In genomic region chr22:20436309-20437252, GRCh38 we compare ENCODE assay signal across 8 cellular contexts. TPM values are rescaled to one million over a fixed set of nuclear protein-coding genes. Genes with fewer than 3 reads are reported as not detected.
DNase-seq lines count a peak whose midpoint lies in the region; ATAC-seq and TF ChIP-seq lines count a peak whose summit lies in the region.

No MANE protein-coding gene starts in this region.

- ATAC-seq in HG03571 (IDR thresholded peaks at IDR 0.05; ENCODE audit: unreplicated experiment): no peak

- H3K79me2 ChIP-seq in neural progenitor cell (ENCODE audit: low read depth) (no peaks in the 10 kb centered on the region), Karpas-422 (ENCODE audit: low read length) (no peaks in the 10 kb centered on the region)

- H3F3A ChIP-seq in neural progenitor cell (ENCODE audit: low read depth): peaks cover 20% of the 10 kb centered on the region

- H3K27me3 Mint-ChIP-seq in neural progenitor cell (ENCODE audit: insufficient read depth, low read depth): peaks cover 29% of the 10 kb centered on the region

- TF ChIP-seq CTCF in esophagus squamous epithelium (IDR thresholded peaks at IDR 0.05): no peak
- no peak for TF ChIP-seq CTCF in neural progenitor cell (IDR thresholded peaks at IDR 0.05)

- H3K9me3 ChIP-seq in esophagus squamous epithelium: no peaks in the 10 kb centered on the region
- no peaks in the 10 kb centered on the region for H3K9me3 ChIP-seq in neural progenitor cell (ENCODE audit: low read depth)
- H3K9me3 ChIP-seq in Karpas-422 (ENCODE audit: low read length): no peaks in the 10 kb centered on the region

- peak overlapping the region; percentile 90 for H3K4me3 Mint-ChIP-seq in neural progenitor cell

- peaks cover 25% of the 10 kb centered on the region for H3K4me1 Mint-ChIP-seq in neural progenitor cell

- H4K20me1 ChIP-seq in neural progenitor cell (ENCODE audit: low read depth) (peaks cover 80% of the 10 kb centered on the region), Karpas-422 (ENCODE audit: insufficient read depth, low read depth, low read length) (no peaks in the 10 kb centered on the region)

- peak overlapping the region; percentile 89 for H3K4me2 ChIP-seq in neural progenitor cell
- H3K4me2 ChIP-seq in Karpas-422 (ENCODE audit: low read depth, low read length, poor library complexity, severe bottlenecking): no peak overlapping the region

- H3K36me3 ChIP-seq in esophagus squamous epithelium (peaks cover 0 to under 1% (median 0%) of the 10 kb centered on the region in 3 donors), neural progenitor cell (no peaks in the 10 kb centered on the region), Karpas-422 (ENCODE audit: insufficient read depth, low read length) (no peaks in the 10 kb centered on the region)

- no peaks in the 10 kb centered on the region for H3K9me2 ChIP-seq in Karpas-422 (replicated peaks; ENCODE audit: insufficient read depth, low read length)

- peak; percentile 19 for DNase-seq in DMS53 (lab: John Stamatoyannopoulos, UW)
- DNase-seq in DMS53 treated with DMSO at 0.1 percent for 48 hours (lab: John Stamatoyannopoulos, UW; ENCODE audit: unreplicated experiment): no peak
- peak; percentile 60 for DNase-seq in SK-N-DZ (ENCODE audit: low spot score)
- DNase-seq in esophagus squamous epithelium (lab: John Stamatoyannopoulos, UW): no peak
- peak; percentile 85 for DNase-seq in neural progenitor cell (ENCODE audit: low spot score)
- no peak for DNase-seq in Karpas-422
- DNase-seq in NCI-H146 (lab: John Stamatoyannopoulos, UW): no peak

- H3K36me3 Mint-ChIP-seq in neural progenitor cell: peaks cover 6% of the 10 kb centered on the region

- no peaks in the 10 kb centered on the region for H3K9me3 Mint-ChIP-seq in neural progenitor cell

- H3K27me3 ChIP-seq in esophagus squamous epithelium (peaks cover 3 to 79% (median 5%) of the 10 kb centered on the region in 4 donors), neural progenitor cell (peaks cover 89% of the 10 kb centered on the region), Karpas-422 (ENCODE audit: low read length) (no peaks in the 10 kb centered on the region)

- no peak overlapping the region for H2AFZ ChIP-seq in neural progenitor cell (replicated peaks)
- no peak overlapping the region for H2AFZ ChIP-seq in Karpas-422 (ENCODE audit: low read length)

- H3K27ac ChIP-seq in esophagus squamous epithelium (peak overlapping the region; percentile 76 to 93 (median 84)), neural progenitor cell (no peak overlapping the region), Karpas-422 (ENCODE audit: low read length) (no peak overlapping the region)

- intact Hi-C loops in esophagus squamous epithelium (cut with DNase I): no loop called here

- WGBS in esophagus squamous epithelium, 2 donors: 1 to 4% methylated on average over 13 to 48 of the region's 89 CpGs

- H3K9ac ChIP-seq in neural progenitor cell (no peak overlapping the region), Karpas-422 (ENCODE audit: low read length) (no peak overlapping the region)

- H3K4me3 ChIP-seq in esophagus squamous epithelium (peak overlapping the region; percentile 36 to 70 (median 59)), neural progenitor cell (peak overlapping the region; percentile 54), Karpas-422 (ENCODE audit: low read length) (no peak overlapping the region)

- H3K4me1 ChIP-seq in esophagus squamous epithelium (peaks cover 15 to 57% (median 24%) of the 10 kb centered on the region in 3 donors), neural progenitor cell (no peaks in the 10 kb centered on the region), Karpas-422 (ENCODE audit: low read length) (no peaks in the 10 kb centered on the region)

- H3K27ac Mint-ChIP-seq in neural progenitor cell: no peak overlapping the region

- TF ChIP-seq POLR2A in esophagus squamous epithelium (IDR thresholded peaks at IDR 0.05): no peak

RNA-seq across cellular contexts. Expression of gene SCARF2, which starts 1.0 kb away (rescaled TPM):
- 30.3 and 31.2 TPM in 2 replicates for polyA plus RNA-seq in SK-N-DZ (2014; cell fraction: cytosol; rRNA removed)
- 42.9 and 46.9 TPM in 2 replicates for polyA plus RNA-seq in SK-N-DZ (2014; cell fraction: nucleus; rRNA removed)
- 1 to 10 TPM; 1.1 to 6.9 (median 2.4) TPM for total RNA-seq in esophagus squamous epithelium
- 0.22 and 3.9 TPM in 2 replicates for total RNA-seq in neural progenitor cell (ENCODE audit: low replicate concordance)
- total RNA-seq in Karpas-422 (2014; rRNA removed; shearing (Covaris generic); ENCODE audit: low replicate concordance): 0.67 and 2.2 TPM in 2 replicates

RNA-seq across cellular contexts. Expression of gene ZNF74, which starts 42.6 kb away (rescaled TPM):
- 37.7 and 53.3 TPM in 2 replicates for polyA plus RNA-seq in SK-N-DZ (2014; cell fraction: cytosol; rRNA removed)
- polyA plus RNA-seq in SK-N-DZ (2014; cell fraction: nucleus; rRNA removed): 30.5 and 43.1 TPM in 2 replicates
- total RNA-seq in esophagus squamous epithelium: 10 to 100 TPM in 1 of 4 donors, 1 to 10 TPM in 3; 7.9 to 10.7 (median 9.2) TPM
- total RNA-seq in neural progenitor cell (ENCODE audit: low replicate concordance): 19.4 and 54.0 TPM in 2 replicates
- total RNA-seq in Karpas-422 (2014; rRNA removed; shearing (Covaris generic); ENCODE audit: low replicate concordance): not detected in 2 replicates

RNA-seq across cellular contexts. Expression of gene KLHL22, which starts 59.0 kb away (rescaled TPM):
- polyA plus RNA-seq in SK-N-DZ (2014; cell fraction: cytosol; rRNA removed): 32.7 and 36.4 TPM in 2 replicates
- polyA plus RNA-seq in SK-N-DZ (2014; cell fraction: nucleus; rRNA removed): 40.3 and 52.4 TPM in 2 replicates
- 10 to 100 TPM in 1 of 4 donors, 1 to 10 TPM in 3; 7.7 to 13.0 (median 8.3) TPM for total RNA-seq in esophagus squamous epithelium
- 14.3 and 31.9 TPM in 2 replicates for total RNA-seq in neural progenitor cell (ENCODE audit: low replicate concordance)
- 9.7 and 23.7 TPM in 2 replicates for total RNA-seq in Karpas-422 (2014; rRNA removed; shearing (Covaris generic); ENCODE audit: low replicate concordance)

Comparison
In these comparisons a context has a peak if more than half of its experiments do, and no peak if none do; other contexts are left out.
1. DNase-seq: peak in DMS53 (single experiment), SK-N-DZ (single experiment) and neural progenitor cell (single experiment); none in DMS53 treated with DMSO at 0.1 percent for 48 hours (single experiment), esophagus squamous epithelium (single experiment), Karpas-422 (single experiment) and NCI-H146 (single experiment).
2. H3K27ac ChIP-seq: peak in esophagus squamous epithelium (4 of 4); none in neural progenitor cell (single experiment) and Karpas-422 (single experiment).